19 cellular contexts compared by ENCODE assay signal in the genomic region with DNA sequence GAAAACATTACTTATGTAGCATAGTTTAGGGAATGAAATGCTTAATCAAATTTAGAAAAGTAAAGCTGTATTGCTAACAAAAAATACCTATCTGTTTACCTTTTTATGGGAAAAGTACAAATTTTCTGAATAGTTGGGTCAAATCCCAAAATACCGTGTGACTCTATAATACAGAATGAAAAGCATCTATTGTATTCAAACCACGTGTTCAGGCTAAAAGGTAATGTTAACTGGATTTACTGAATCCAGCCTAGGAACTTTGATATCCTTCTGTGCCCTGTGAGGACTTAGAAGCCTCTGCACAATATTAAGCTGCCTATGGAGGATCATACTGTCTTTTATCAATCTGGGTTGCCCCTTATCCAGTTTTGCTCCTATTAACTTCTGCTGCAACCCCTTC. TPM values are rescaled to one million over a fixed set of nuclear protein-coding genes. Genes with fewer than 3 reads are reported as not detected.
DNase-seq lines count a peak whose midpoint lies in the region; ATAC-seq and TF ChIP-seq lines count a peak whose summit lies in the region.
"Had no signal": no experiment of that assay in that cellular context is flagged by ENCODE, and none has a peak within 500 bp of the region (broad histone marks: within the 10 kb centered on the region; RNA-seq: fewer than 3 reads in every experiment).

No MANE protein-coding gene starts in this region.

- TF ChIP-seq CTCF in SK-N-SH (IDR thresholded peaks at IDR 0.05) (no peak), body of pancreas (IDR thresholded peaks at IDR 0.05) (no peak)

- peaks cover 0 to 9% of the 10 kb centered on the region in 2 experiments; a peak in 2 of 4 replicates for H3K4me1 ChIP-seq in SK-N-SH (ENCODE audit: control insufficient read depth in 1 of 2, insufficient read depth in 2 of 2, low read depth in 1 of 2, low read length in 1 of 2)
- H3K4me1 ChIP-seq in body of pancreas, result peaks cover 3% of the 10 kb centered on the region
- H3K4me1 ChIP-seq: Caco-2 had no signal

- H3K36me3 ChIP-seq in SK-N-SH (replicated peaks in 1 of 2; ENCODE audit: control insufficient read depth in 1 of 2, insufficient read depth in 2 of 2, low read length in 1 of 2) (no peaks in the 10 kb centered on the region), body of pancreas (replicated peaks in 1 of 2; ENCODE audit: insufficient read depth in 1 of 2, low read depth in 2 of 2) (no peaks in the 10 kb centered on the region)

- peaks cover 3% of the 10 kb centered on the region for H3F3A ChIP-seq in SK-N-SH (replicated peaks; ENCODE audit: insufficient read depth)

- ATAC-seq in body of pancreas (peak; percentile 50), HG02970 (IDR thresholded peaks at IDR 0.05; ENCODE audit: low FRiP score, unreplicated experiment) (no peak)
- ATAC-seq: A549, HCT116, HepG2 had no signal

- H4K20me1 ChIP-seq in SK-N-SH (ENCODE audit: insufficient read depth), result no peaks in the 10 kb centered on the region

- no peak for TF ChIP-seq RAD21 in SK-N-SH (IDR thresholded peaks at IDR 0.05; ENCODE audit: low read length)

- peak overlapping the region; percentile 36; the same call in 1 of the 2 replicates for H2AFZ ChIP-seq in SK-N-SH (ENCODE audit: low read depth)

- 48% methylated on average over 2 of the region's 2 CpGs for WGBS in SK-N-SH (ENCODE audit: low lambda C conversion rate)
- 31 to 33% methylated on average over 2 of the region's 2 CpGs for WGBS in body of pancreas, 2 donors

- TF ChIP-seq POLR2A in body of pancreas (IDR thresholded peaks at IDR 0.05), result no peak

- no peak overlapping the region for H3K9ac ChIP-seq in SK-N-SH

- H3K4me2 ChIP-seq in SK-N-SH, result no peak overlapping the region
- H3K4me2 ChIP-seq: A549 had no signal

- POLR2A ChIA-PET in SK-N-SH (lab: Yijun Ruan, JAX), result no interaction called here

- H3K4me3 ChIP-seq in SK-N-SH (ENCODE audit: low read depth in 2 of 2, low read length in 1 of 2) (no peak overlapping the region), body of pancreas (no peak overlapping the region)
- H3K4me3 ChIP-seq: A549 had no signal

- no peaks in the 10 kb centered on the region for H3K9me2 ChIP-seq in SK-N-SH

- CTCF ChIA-PET in SK-N-SH (lab: Yijun Ruan, JAX), result interaction anchor here (0.8 to 1.4 kb wide), 3 partner anchors 27 to 1094 kb away, joined by 3 to 5 read pairs (median 3); no protein-coding TSS in a partner anchor

- H3K9me3 ChIP-seq in SK-N-SH, result no peaks in the 10 kb centered on the region
- no peaks in the 10 kb centered on the region for H3K9me3 ChIP-seq in body of pancreas
- H3K9me3 ChIP-seq: A549, Caco-2 had no signal

- no peak for TF ChIP-seq EP300 in SK-N-SH (IDR thresholded peaks at IDR 0.05; ENCODE audit: borderline replicate concordance in 1 of 2, low read depth in 1 of 2, low read length in 1 of 2)

- H3K27me3 ChIP-seq in SK-N-SH (ENCODE audit: insufficient read depth) (no peaks in the 10 kb centered on the region), body of pancreas (no peaks in the 10 kb centered on the region)

- no peaks in the 10 kb centered on the region for H3K79me2 ChIP-seq in SK-N-SH (ENCODE audit: insufficient read depth)

- intact Hi-C loops in body of pancreas (cut with DNase I), result no loop called here

- DNase-seq in NCI-H82 (lab: John Stamatoyannopoulos, UW) (peak; percentile 26), NCI-H82 treated with DMSO at 0.1 percent for 48 hours (lab: John Stamatoyannopoulos, UW; ENCODE audit: unreplicated experiment) (no peak), SK-N-SH (no peak), body of pancreas (no peak), NCI-H2171 treated with DMSO at 0.1 percent for 48 hours (lab: John Stamatoyannopoulos, UW) (no peak)
- DNase-seq in activated CD4-positive, alpha-beta T cell treated with anti-CD3 and anti-CD28 coated beads, Interleukin-2, amount 50 U/mL, for 1 hour, result no peak
- DNase-seq: AML-193; Caco-2; CD4-positive, alpha-beta T cell; DMS79; GF-D8; GOT3; H7 had no signal

- H3K27ac ChIP-seq in SK-N-SH (ENCODE audit: low read depth in 2 of 2, low read length in 1 of 2) (no peak overlapping the region), body of pancreas (peak overlapping the region in 2 of 4 donors; percentile 25 to 29)
- H3K27ac ChIP-seq: 22Rv1, A549, C4-2B had no signal

TF ChIP-seq in SK-N-SH, 30 proteins besides CTCF, POLR2A, EP300 and RAD21:
- TF ChIP-seq, protein P1, sequence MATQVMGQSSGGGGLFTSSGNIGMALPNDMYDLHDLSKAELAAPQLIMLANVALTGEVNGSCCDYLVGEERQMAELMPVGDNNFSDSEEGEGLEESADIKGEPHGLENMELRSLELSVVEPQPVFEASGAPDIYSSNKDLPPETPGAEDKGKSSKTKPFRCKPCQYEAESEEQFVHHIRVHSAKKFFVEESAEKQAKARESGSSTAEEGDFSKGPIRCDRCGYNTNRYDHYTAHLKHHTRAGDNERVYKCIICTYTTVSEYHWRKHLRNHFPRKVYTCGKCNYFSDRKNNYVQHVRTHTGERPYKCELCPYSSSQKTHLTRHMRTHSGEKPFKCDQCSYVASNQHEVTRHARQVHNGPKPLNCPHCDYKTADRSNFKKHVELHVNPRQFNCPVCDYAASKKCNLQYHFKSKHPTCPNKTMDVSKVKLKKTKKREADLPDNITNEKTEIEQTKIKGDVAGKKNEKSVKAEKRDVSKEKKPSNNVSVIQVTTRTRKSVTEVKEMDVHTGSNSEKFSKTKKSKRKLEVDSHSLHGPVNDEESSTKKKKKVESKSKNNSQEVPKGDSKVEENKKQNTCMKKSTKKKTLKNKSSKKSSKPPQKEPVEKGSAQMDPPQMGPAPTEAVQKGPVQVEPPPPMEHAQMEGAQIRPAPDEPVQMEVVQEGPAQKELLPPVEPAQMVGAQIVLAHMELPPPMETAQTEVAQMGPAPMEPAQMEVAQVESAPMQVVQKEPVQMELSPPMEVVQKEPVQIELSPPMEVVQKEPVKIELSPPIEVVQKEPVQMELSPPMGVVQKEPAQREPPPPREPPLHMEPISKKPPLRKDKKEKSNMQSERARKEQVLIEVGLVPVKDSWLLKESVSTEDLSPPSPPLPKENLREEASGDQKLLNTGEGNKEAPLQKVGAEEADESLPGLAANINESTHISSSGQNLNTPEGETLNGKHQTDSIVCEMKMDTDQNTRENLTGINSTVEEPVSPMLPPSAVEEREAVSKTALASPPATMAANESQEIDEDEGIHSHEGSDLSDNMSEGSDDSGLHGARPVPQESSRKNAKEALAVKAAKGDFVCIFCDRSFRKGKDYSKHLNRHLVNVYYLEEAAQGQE (IDR thresholded peaks at IDR 0.05; ENCODE audit: low read depth, low read length), result no peak
- TF ChIP-seq MXI1 (IDR thresholded peaks at IDR 0.05; ENCODE audit: low read depth, low read length) (no peak), NRF1 (IDR thresholded peaks at IDR 0.05; ENCODE audit: low read depth, low read length) (no peak), RFX5 (IDR thresholded peaks at IDR 0.05; ENCODE audit: low read length) (no peak), TAF1 (IDR thresholded peaks at IDR 0.05; ENCODE audit: borderline replicate concordance, low read depth, low read length) (no peak), EZH2phosphoT487 (IDR thresholded peaks at IDR 0.05; ENCODE audit: borderline replicate concordance, low read depth) (no peak)
TF ChIP-seq in SK-N-SH: peak in this region for 0.

RNA-seq across cellular contexts. Expression of a gene that starts 36.3 kb away (rescaled TPM):
- 36.8 and 41.7 TPM in 2 replicates for polyA plus RNA-seq in SK-N-SH (2012; rRNA removed)
- 40.6 and 43.8 TPM in 2 replicates for polyA plus RNA-seq in SK-N-SH (2012; cell fraction: cytosol; rRNA removed)
- polyA plus RNA-seq in SK-N-SH (2012; cell fraction: nucleus; rRNA removed), result 27.7 and 37.2 TPM in 2 replicates
- 10 to 100 TPM; 10.4 to 15.2 TPM for total RNA-seq in body of pancreas
